ENCODE assay signal across 8 cellular contexts in genomic region chr6:130513770-130514169, GRCh38.
DNase-seq lines count a peak whose midpoint lies in the region; ATAC-seq, FAIRE-seq and TF ChIP-seq lines count a peak whose summit lies in the region.

No MANE protein-coding gene starts in this region.

- H3K27ac Mint-ChIP-seq in Caco-2 (ENCODE audit: unreplicated experiment) = no peak overlapping the region
- no peak overlapping the region for H3K27ac Mint-ChIP-seq in WTC11

- H3K9ac ChIP-seq in K562 (ENCODE audit: insufficient read depth in 1 of 2, low read depth in 2 of 2, low read length in 2 of 2) = no peak overlapping the region

- no peaks in the 10 kb centered on the region for H3K9me2 ChIP-seq in PC-9 (ENCODE audit: insufficient read depth)

- no peak for TF ChIP-seq RAD21 in K562 (CRISPR knock-in tag; conservative IDR thresholded peaks at IDR 0.05 in 1 of 2, IDR thresholded peaks at IDR 0.05 in 1 of 2)

- no peaks in the 10 kb centered on the region for H3K9me1 ChIP-seq in K562 (ENCODE audit: control insufficient read depth, insufficient read depth, low read length)

- H4K20me1 ChIP-seq in PC-9 (ENCODE audit: insufficient read depth) (no peaks in the 10 kb centered on the region), K562 (replicated peaks; ENCODE audit: control insufficient read depth, insufficient read depth, low read length) (no peaks in the 10 kb centered on the region)

- no peaks in the 10 kb centered on the region for H3K36me3 ChIP-seq in PC-9 (ENCODE audit: low read depth)
- H3K36me3 ChIP-seq in K562 (ENCODE audit: control insufficient read depth, insufficient read depth, low read length) = no peaks in the 10 kb centered on the region
- no peaks in the 10 kb centered on the region for H3K36me3 ChIP-seq in Caco-2 (ENCODE audit: control insufficient read depth, insufficient read depth, low read length)

- H3K4me1 Mint-ChIP-seq in Caco-2 (ENCODE audit: low read depth, unreplicated experiment) (no peaks in the 10 kb centered on the region), WTC11 (no peaks in the 10 kb centered on the region)

- intact Hi-C loops in PC-9 (cut with micrococcal nuclease; ENCODE audit: unreplicated experiment) = no loop called here
- intact Hi-C loops in K562 (cut with micrococcal nuclease) = no loop called here
- intact Hi-C loops in Caco-2 (cut with micrococcal nuclease; ENCODE audit: unreplicated experiment) = no loop called here

- peaks cover 11% of the 10 kb centered on the region for H3F3A ChIP-seq in PC-9 (ENCODE audit: insufficient read depth, low read depth)

- 0 out of 2 replicates have a peak overlapping the region, but pooled peaks have one; percentile 34 for H2AFZ ChIP-seq in PC-9
- H2AFZ ChIP-seq in K562 (ENCODE audit: low read depth, low read length) = no peak overlapping the region

- H3K4me3 ChIP-seq in PC-9 = no peak overlapping the region
- no peak overlapping the region for H3K4me3 ChIP-seq in K562
- H3K4me3 ChIP-seq in skeletal muscle cell (ENCODE audit: low read depth, low read length) = no peak overlapping the region
- H3K4me3 ChIP-seq in Caco-2 (ENCODE audit: low read depth, low read length) = no peak overlapping the region

- H3K9me3 ChIP-seq in PC-9 (ENCODE audit: insufficient read depth, low read depth) (no peaks in the 10 kb centered on the region; the same call in 1 of the 2 replicates), K562 (replicated peaks; ENCODE audit: control insufficient read depth, insufficient read depth, low read depth, low read length) (no peaks in the 10 kb centered on the region), Caco-2 (no peaks in the 10 kb centered on the region)

- FAIRE-seq in K562 (lab: Jason Lieb, UNC) = no peak

- H3K27ac ChIP-seq in PC-9 = no peak overlapping the region
- no peak overlapping the region for H3K27ac ChIP-seq in K562 (ENCODE audit: extremely low read depth, low read depth, low read length)

- H3K4me3 Mint-ChIP-seq in Caco-2 (ENCODE audit: unreplicated experiment) (no peak overlapping the region), WTC11 (no peak overlapping the region)

- no peak for TF ChIP-seq POLR2A in K562 (conservative IDR thresholded peaks at IDR 0.05)

- no peaks in the 10 kb centered on the region for H3K27me3 ChIP-seq in PC-9 (ENCODE audit: insufficient read depth, low read depth)
- H3K27me3 ChIP-seq in K562 (ENCODE audit: control insufficient read depth in 2 of 2, insufficient read depth in 2 of 2, low read length in 2 of 2) = no peaks in the 10 kb centered on the region
- H3K27me3 ChIP-seq in Caco-2 (replicated peaks; ENCODE audit: control insufficient read depth, insufficient read depth, low read length) = no peaks in the 10 kb centered on the region

- no peaks in the 10 kb centered on the region for H3K79me2 ChIP-seq in PC-9 (ENCODE audit: low read depth)
- no peaks in the 10 kb centered on the region for H3K79me2 ChIP-seq in K562 (ENCODE audit: control insufficient read depth, insufficient read depth, low read length)

- H3K4me1 ChIP-seq in PC-9 (replicated peaks; ENCODE audit: insufficient read depth) (peaks cover 18% of the 10 kb centered on the region), K562 (replicated peaks in 1 of 2; ENCODE audit: control insufficient read depth in 2 of 2, insufficient read depth in 2 of 2, low read length in 2 of 2) (no peaks in the 10 kb centered on the region), Caco-2 (no peaks in the 10 kb centered on the region)

- DNase-seq in PC-9 (peak in 1 of 2 experiments; percentile 10), K562 (ENCODE audit: extremely low read depth in 1 of 4, low spot score in 3 of 4) (peak in 2 of 4 experiments; percentile 6 to 14), skeletal muscle cell (ENCODE audit: low read depth) (peak; percentile 44), NCI-H748 (lab: John Stamatoyannopoulos, UW; ENCODE audit: unreplicated experiment) (no peak), Caco-2 (no peak), WTC11 (ENCODE audit: low spot score) (no peak)

- WGBS in K562 (ENCODE audit: insufficient coverage, low coverage, missing lambda C conversion rate) = 3% methylated on average over 3 of the region's 3 CpGs

- H3K36me3 Mint-ChIP-seq in Caco-2 (ENCODE audit: insufficient read depth, unreplicated experiment) (no peaks in the 10 kb centered on the region), WTC11 (no peaks in the 10 kb centered on the region)

- no peak for TF ChIP-seq EP300 in K562 (IDR thresholded peaks at IDR 0.05; ENCODE audit: low read length)

- ATAC-seq in GM18498 (IDR thresholded peaks at IDR 0.05; ENCODE audit: unreplicated experiment) = peak; percentile 61
- ATAC-seq in HG02678 (IDR thresholded peaks at IDR 0.05; ENCODE audit: unreplicated experiment) = peak; percentile 68
- no peak for ATAC-seq in K562
- ATAC-seq in WTC11 = no peak

- TF ChIP-seq CTCF in PC-9 (conservative IDR thresholded peaks at IDR 0.05) = no peak
- TF ChIP-seq CTCF in K562 (IDR thresholded peaks at IDR 0.05 in 2 of 3, conservative IDR thresholded peaks at IDR 0.05 in 1 of 3; ENCODE audit: insufficient read depth in 2 of 3, low read depth in 1 of 3, low read length in 3 of 3) = no peak
- TF ChIP-seq CTCF in Caco-2 (IDR thresholded peaks at IDR 0.05; ENCODE audit: insufficient read depth in 1 of 2, low read depth in 1 of 2, low read length in 1 of 2, severe bottlenecking in 1 of 2, unreplicated experiment in 1 of 2) = no peak
- TF ChIP-seq CTCF in WTC11 (IDR thresholded peaks at IDR 0.05) = no peak

- BruUV-seq in PC-9 (replicated peaks; lab: Mats Ljungman, UMichigan) (no TSS peak), K562 (replicated peaks; lab: Mats Ljungman, UMichigan) (no TSS peak), Caco-2 (replicated peaks; lab: Mats Ljungman, UMichigan) (no TSS peak)

- no peaks in the 10 kb centered on the region for H3K9me3 Mint-ChIP-seq in Caco-2 (ENCODE audit: unreplicated experiment)
- H3K9me3 Mint-ChIP-seq in WTC11 = no peaks in the 10 kb centered on the region

- POLR2A ChIA-PET in PC-9 (lab: Charles Lee; ENCODE audit: unreplicated experiment) = no interaction called here
- POLR2A ChIA-PET in K562 (lab: Yijun Ruan, JAX) = no interaction called here
- POLR2A ChIA-PET in Caco-2 (lab: Charles Lee) = no interaction called here
- POLR2A ChIA-PET in WTC11 (lab: Charles Lee) = no interaction called here

- no peak overlapping the region for H3K4me2 ChIP-seq in PC-9
- no peak overlapping the region for H3K4me2 ChIP-seq in K562 (ENCODE audit: insufficient read depth, low read length)

- peaks cover 8% of the 10 kb centered on the region for H3K27me3 Mint-ChIP-seq in Caco-2 (ENCODE audit: insufficient read depth, unreplicated experiment)
- H3K27me3 Mint-ChIP-seq in WTC11 (ENCODE audit: low read depth) = no peaks in the 10 kb centered on the region; the same call in 1 of the 2 replicates

- in situ Hi-C loops in K562 (cut with MboI) = no loop called here

- CTCF ChIA-PET in PC-9 (lab: Charles Lee) (no interaction called here), K562 (lab: Yijun Ruan, JAX; ENCODE audit: low intra/inter-chr PET ratio) (no interaction called here), Caco-2 (lab: Charles Lee) (no interaction called here), WTC11 (lab: Charles Lee) (no interaction called here)

TF ChIP-seq in K562, 482 proteins besides CTCF, POLR2A, EP300 and RAD21 (continues in another document):
- TF ChIP-seq SMAD4 (CRISPR knock-in tag; conservative IDR thresholded peaks at IDR 0.05) (0 out of 2 replicates have a peak, but pooled peaks have one; percentile 16), ZBTB17 (CRISPR knock-in tag; IDR thresholded peaks at IDR 0.05) (peak; percentile 93), TEAD4 (IDR thresholded peaks at IDR 0.05; ENCODE audit: low read length) (peak; percentile 66; the same call in 1 of the 2 replicates), TEAD4 (CRISPR knock-in tag; IDR thresholded peaks at IDR 0.05; ENCODE audit: borderline replicate concordance) (no peak), NR2C2 (CRISPR knock-in tag; IDR thresholded peaks at IDR 0.05) (no peak), NR2C2 (tag; IDR thresholded peaks at IDR 0.05) (peak; percentile 25; the same call in 1 of the 2 replicates), RFX7 (CRISPR knock-in tag; IDR thresholded peaks at IDR 0.05) (no peak), RFX5 (IDR thresholded peaks at IDR 0.05; ENCODE audit: low read depth, low read length) (no peak), FOXA3 (CRISPR knock-in tag; conservative IDR thresholded peaks at IDR 0.05 in 1 of 2, IDR thresholded peaks at IDR 0.05 in 1 of 2) (peak in 1 of 2 experiments; percentile 99; a peak in 3 of 4 replicates), TAF15 (IDR thresholded peaks at IDR 0.05; ENCODE audit: low read depth, low read length) (no peak), TAL1 (IDR thresholded peaks at IDR 0.05) (peak; percentile 24; the same call in 1 of the 2 replicates), SOX6 (IDR thresholded peaks at IDR 0.05) (peak; percentile 41; the same call in 1 of the 2 replicates), TCF3 (CRISPR knock-in tag; IDR thresholded peaks at IDR 0.05) (peak; percentile 44; the same call in 1 of the 2 replicates)

TF ChIP-seq in WTC11, 78 proteins besides CTCF, POLR2A, EP300 and RAD21:
- TF ChIP-seq ZNF416 (CRISPR knock-in tag; IDR thresholded peaks at IDR 0.05) (no peak), USF1 (CRISPR knock-in tag; IDR thresholded peaks at IDR 0.05) (no peak), CREB1 (CRISPR knock-in tag; IDR thresholded peaks at IDR 0.05) (no peak), HMGA2 (CRISPR knock-in tag; IDR thresholded peaks at IDR 0.05) (no peak)

Comparison
In these comparisons a context has a peak if more than half of its experiments do, and no peak if none do; other contexts are left out.
1. ATAC-seq: peak in GM18498 (single experiment) and HG02678 (single experiment); none in K562 (single experiment) and WTC11 (single experiment).